In genomic region chr2:11038641-11039040, GRCh38 we compare ENCODE assay signal across 9 cellular contexts.
"Had no signal": no experiment of that assay in that cellular context is flagged by ENCODE, and none has a peak within 500 bp of the region (broad histone marks: within the 10 kb centered on the region; RNA-seq: fewer than 3 reads in every experiment).

No MANE protein-coding gene starts in this region.

- H3K4me1 Mint-ChIP-seq: IgD-negative memory B cell had no signal

- FAIRE-seq: HTR-8/SVneo, K562 had no signal

- H3K4me3 ChIP-seq: K562 had no signal

- DNase-seq: IMR-90, Karpas-422, KBM-7, KG1 had no signal

- ATAC-seq: K562 had no signal

- H3K27ac ChIP-seq: HL-60, KMS-11 had no signal

- H3K9ac ChIP-seq: KMS-11 had no signal

- H3K4me2 ChIP-seq: KMS-11 had no signal

- H3K4me3 Mint-ChIP-seq: IgD-negative memory B cell had no signal
